In the genomic region with DNA sequence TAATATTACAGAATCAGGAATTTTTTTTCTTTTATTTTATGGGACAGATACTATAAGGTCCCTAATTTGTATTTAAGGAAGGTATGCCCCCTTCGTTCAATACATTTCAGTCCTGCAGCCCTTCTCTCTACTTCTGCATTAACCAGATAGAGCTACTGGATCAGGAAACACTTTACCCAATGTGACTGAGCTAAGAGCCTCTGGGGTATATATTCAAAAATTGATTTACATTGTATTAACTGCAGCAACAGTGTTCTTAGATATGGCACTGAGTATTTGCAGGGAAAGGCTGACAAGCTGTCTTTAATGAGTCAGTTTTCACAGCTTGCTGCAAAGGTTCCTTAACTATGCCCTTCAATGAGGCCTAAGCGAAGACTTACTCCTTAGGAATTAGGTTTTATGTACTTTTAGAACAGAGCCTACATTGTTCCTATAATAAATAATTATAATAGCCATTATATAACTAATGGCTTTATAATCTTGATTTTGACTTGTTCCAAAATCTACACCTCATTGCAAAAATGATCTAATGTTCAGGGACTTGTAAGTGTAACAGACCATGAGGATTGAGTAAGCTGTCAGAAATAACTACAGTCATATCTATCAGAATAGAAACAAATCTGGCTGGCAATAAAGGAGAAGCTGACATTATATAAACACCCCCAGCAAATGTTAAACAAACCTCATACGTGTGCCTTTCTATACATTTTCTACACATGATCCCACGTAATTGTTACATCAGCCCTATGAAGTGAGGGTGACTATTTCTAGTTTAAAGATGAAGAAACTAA, we compare ENCODE assay signal across 19 cellular contexts. TPM values are rescaled to one million over a fixed set of nuclear protein-coding genes. Genes with fewer than 3 reads are reported as not detected.
"Had no signal": no experiment of that assay in that cellular context is flagged by ENCODE, and none has a peak within 500 bp of the region (broad histone marks: within the 10 kb centered on the region; RNA-seq: fewer than 3 reads in every experiment).

No MANE protein-coding gene starts in this region.

- H3K27ac ChIP-seq: colonic mucosa, hepatocyte, prostate gland, sigmoid colon, spleen had no signal

- H3K36me3 ChIP-seq: colonic mucosa, prostate gland, sigmoid colon, spleen had no signal

- H3K4me3 ChIP-seq: colonic mucosa, hepatocyte, prostate gland, sigmoid colon, spleen had no signal

- H3K27me3 ChIP-seq: colonic mucosa, hepatocyte, sigmoid colon, spleen had no signal

- H3K4me1 ChIP-seq: colonic mucosa, prostate gland, spleen had no signal

- H3K9me3 ChIP-seq: colonic mucosa, prostate gland, sigmoid colon, spleen had no signal

- DNase-seq: activated CD4-positive, alpha-beta T cell treated with anti-CD3 and anti-CD28 coated beads, Interleukin-2, amount 10 ng/mL, durations not matched to agents 24 days and 14 days; activated CD4-positive, CD25-positive, alpha-beta regulatory T cell; activated naive CD4-positive, alpha-beta T cell; activated naive CD8-positive, alpha-beta T cell treated with anti-CD3 and anti-CD28 coated beads, Interleukin-2, amount 10 ng/mL, durations not matched to agents 7 days and 5 days; aorta; colonic mucosa; sigmoid colon; spleen; SW 1271 had no signal

- H3K4me2 ChIP-seq: hepatocyte had no signal

- H2AFZ ChIP-seq: hepatocyte had no signal

- H3K79me2 ChIP-seq: hepatocyte had no signal

RNA-seq across cellular contexts. Expression of a gene that starts 55.0 kb away (rescaled TPM):
- total RNA-seq: activated CD4-positive, alpha-beta T cell treated with anti-CD3 and anti-CD28 coated beads, Interleukin-2, amount 10 ng/mL, durations not matched to agents 24 days and 14 days; activated naive CD8-positive, alpha-beta T cell treated with anti-CD3 and anti-CD28 coated beads, Interleukin-2, amount 10 ng/mL, durations not matched to agents 7 days and 5 days; activated T-helper 1 cell treated with anti-CD3 and anti-CD28 coated beads, Interleukin-12 subunit alpha, Interleukin-12 subunit beta, Interleukin-2, Interleukin-4 antibody, amounts not matched to agents 30 ng/mL and 10 ng/mL and 1 ng/mL, durations not matched to agents 14 hours and 24 hours and 36 hours; aorta; colonic mucosa; hepatocyte; kidney epithelial cell; lower leg skin; neural crest cell; osteoblast; sigmoid colon; spleen; urinary bladder had no signal
- polyA plus RNA-seq: aorta, esophagus, sigmoid colon, spleen, thymus, urinary bladder had no signal
